13 cellular contexts compared by ENCODE assay signal in genomic region chr12:40175045-40175444, GRCh38.
DNase-seq lines count a peak whose midpoint lies in the region; ATAC-seq and FAIRE-seq lines count a peak whose summit lies in the region.
"Had no signal": no experiment of that assay in that cellular context is flagged by ENCODE, and none has a peak within 500 bp of the region (broad histone marks: within the 10 kb centered on the region; RNA-seq: fewer than 3 reads in every experiment).

No MANE protein-coding gene starts in this region.

- H3K9me3 Mint-ChIP-seq in stimulated activated effector memory CD8-positive, alpha-beta T cell treated with anti-CD3 and anti-CD28 coated beads, Interleukin-12 subunit alpha, Interleukin-12 subunit beta, amount 100 ng/mL, for 72 hours: no peaks in the 10 kb centered on the region

- no peak overlapping the region for H3K4me3 Mint-ChIP-seq in stimulated activated effector memory CD8-positive, alpha-beta T cell treated with anti-CD3 and anti-CD28 coated beads, Interleukin-12 subunit alpha, Interleukin-12 subunit beta, amount 100 ng/mL, for 72 hours
- H3K4me3 Mint-ChIP-seq: CD4-positive, CD25-positive, alpha-beta regulatory T cell; GM23338 had no signal

- H3K36me3 Mint-ChIP-seq in stimulated activated effector memory CD8-positive, alpha-beta T cell treated with anti-CD3 and anti-CD28 coated beads, Interleukin-12 subunit alpha, Interleukin-12 subunit beta, amount 100 ng/mL, for 72 hours: no peaks in the 10 kb centered on the region
- H3K36me3 Mint-ChIP-seq: CD4-positive, CD25-positive, alpha-beta regulatory T cell had no signal

- ATAC-seq in stimulated activated effector memory CD8-positive, alpha-beta T cell treated with anti-CD3 and anti-CD28 coated beads, Interleukin-12 subunit alpha, Interleukin-12 subunit beta, amount 100 ng/mL, for 72 hours: peak; percentile 54
- ATAC-seq in HG03095 (IDR thresholded peaks at IDR 0.05; ENCODE audit: unreplicated experiment): no peak
- ATAC-seq: GM23338 had no signal

- H3K27ac Mint-ChIP-seq in stimulated activated effector memory CD8-positive, alpha-beta T cell treated with anti-CD3 and anti-CD28 coated beads, Interleukin-12 subunit alpha, Interleukin-12 subunit beta, amount 100 ng/mL, for 72 hours: no peak overlapping the region
- H3K27ac Mint-ChIP-seq: GM23338 had no signal

- FAIRE-seq in GM19239 (lab: Jason Lieb, UNC): peak; percentile 75

- no peaks in the 10 kb centered on the region for H3K4me1 Mint-ChIP-seq in stimulated activated effector memory CD8-positive, alpha-beta T cell treated with anti-CD3 and anti-CD28 coated beads, Interleukin-12 subunit alpha, Interleukin-12 subunit beta, amount 100 ng/mL, for 72 hours
- H3K4me1 Mint-ChIP-seq: GM23338 had no signal

- DNase-seq in SIG-M5 treated with dmso at 0.1 percent for 504 hours (lab: John Stamatoyannopoulos, UW; ENCODE audit: unreplicated experiment): peak; percentile 10
- DNase-seq in SIG-M5 (lab: John Stamatoyannopoulos, UW): no peak
- no peak for DNase-seq in GM19239 (ENCODE audit: insufficient read length, low spot score)
- DNase-seq in MV-4-11 (lab: John Stamatoyannopoulos, UW): peak; percentile 39
- DNase-seq in stimulated activated effector memory CD8-positive, alpha-beta T cell treated with anti-CD3 and anti-CD28 coated beads, Interleukin-12 subunit alpha, Interleukin-12 subunit beta, amount 100 ng/mL, for 72 hours (ENCODE audit: low spot score in 2 of 2): no peak
- no peak for DNase-seq in glomerular visceral epithelial cell (ENCODE audit: extremely low spot score)
- DNase-seq in SHP77 treated with DMSO at 0.1 percent for 48 hours (lab: John Stamatoyannopoulos, UW): no peak
- DNase-seq: 8988T; AML-193; CD4-positive, CD25-positive, alpha-beta regulatory T cell; H7 had no signal

Comparison
In these comparisons a context has a peak if more than half of its experiments do, and no peak if none do; other contexts are left out.
1. DNase-seq: peak in SIG-M5 treated with dmso at 0.1 percent for 504 hours (single experiment) and MV-4-11 (single experiment); none in SIG-M5 (single experiment), GM19239 (single experiment), stimulated activated effector memory CD8-positive, alpha-beta T cell treated with anti-CD3 and anti-CD28 coated beads, Interleukin-12 subunit alpha, Interleukin-12 subunit beta, amount 100 ng/mL, for 72 hours (0 of 2), glomerular visceral epithelial cell (single experiment) and SHP77 treated with DMSO at 0.1 percent for 48 hours (single experiment).